In genomic region chr6:157310693-157311092, GRCh38 we compare ENCODE assay signal across 8 cellular contexts. TPM values are rescaled to one million over a fixed set of nuclear protein-coding genes. Genes with fewer than 3 reads are reported as not detected.
DNase-seq lines count a peak whose midpoint lies in the region; ATAC-seq, FAIRE-seq and TF ChIP-seq lines count a peak whose summit lies in the region.
"Not testable (repeated sequence)": the region's sequence is repeated elsewhere in the genome, so short reads cannot be mapped to it uniquely, and the experiment has no call there.

No MANE protein-coding gene starts in this region.

- not testable (repeated sequence) for H3K27me3 ChIP-seq in HCT116 (ENCODE audit: insufficient read depth, low read length); K562 (ENCODE audit: control insufficient read depth in 2 of 2, insufficient read depth in 2 of 2, low read length in 2 of 2); endothelial cell of umbilical vein (ENCODE audit: control insufficient read depth in 2 of 2, insufficient read depth in 2 of 2, low read length in 2 of 2); heart right ventricle; HepG2 (ENCODE audit: control insufficient read depth in 1 of 2, insufficient read depth in 2 of 2, low read length in 2 of 2)

- ATAC-seq in A549 (peak; percentile 33 to 46; a peak in 4 of 6 replicates), HCT116 (0 out of 2 replicates have a peak, but pooled peaks have one; percentile 26), heart right ventricle (peak in 5 of 8 donors; percentile 19 to 67 (median 23)), HepG2 (peak; percentile 42), sciatic nerve (peak; percentile 49)
- ATAC-seq in K562: not testable (repeated sequence)

- in situ Hi-C loops in K562 (cut with MboI): not testable (repeated sequence)
- in situ Hi-C loops in HepG2 (cut with HindIII; ENCODE audit: extremely low pct_ligation_motif_present, low pct_unique_long_range_greater_than_20kb): loop anchor here (10.0 kb wide), 1 partner anchor 354 kb away; no protein-coding TSS in a partner anchor

- RAD21 ChIA-PET in HCT116 (lab: Charles Lee; ENCODE audit: low non-redundant PET in 1 of 2, low total read pairs in 2 of 2, uncharacterized antibody in 2 of 2, unreplicated experiment in 2 of 2): not testable (repeated sequence)

- H3K4me2 ChIP-seq in A549; HCT116 (ENCODE audit: low read length); K562 (ENCODE audit: insufficient read depth, low read length); endothelial cell of umbilical vein (ENCODE audit: insufficient read depth, low read length); HepG2 (ENCODE audit: low read depth, low read length): not testable (repeated sequence)

- not testable (repeated sequence) for TF ChIP-seq RAD21 in A549 (conservative IDR thresholded peaks at IDR 0.05 in 1 of 2, IDR thresholded peaks at IDR 0.05 in 1 of 2); HCT116 (IDR thresholded peaks at IDR 0.05; ENCODE audit: low read depth); K562 (CRISPR knock-in tag; conservative IDR thresholded peaks at IDR 0.05 in 1 of 2, IDR thresholded peaks at IDR 0.05 in 1 of 2); HepG2 (CRISPR knock-in tag; IDR thresholded peaks at IDR 0.05)

- not testable (repeated sequence) for H3K9me1 ChIP-seq in K562 (ENCODE audit: control insufficient read depth, insufficient read depth, low read length); endothelial cell of umbilical vein (replicated peaks; ENCODE audit: control insufficient read depth, extremely low read depth, insufficient read depth, low read length)

- not testable (repeated sequence) for DNase-seq in A549 (ENCODE audit: low read depth in 1 of 2, low spot score in 1 of 2); HCT116 (ENCODE audit: low read depth, low spot score); K562 (ENCODE audit: extremely low read depth in 1 of 4, low spot score in 3 of 4); endothelial cell of umbilical vein (ENCODE audit: low read depth, low spot score); heart right ventricle; HepG2 (ENCODE audit: low spot score); sciatic nerve (ENCODE audit: low spot score); urothelium cell line (ENCODE audit: low spot score)

- H3K9me2 ChIP-seq in HCT116 (ENCODE audit: insufficient read depth): not testable (repeated sequence)

- H3K36me3 ChIP-seq in HCT116 (ENCODE audit: control insufficient read depth in 1 of 2, insufficient read depth in 2 of 2, low read length in 2 of 2) (peaks cover 8 to 22% of the 10 kb centered on the region in 2 experiments; a peak in 3 of 4 replicates), K562 (ENCODE audit: control insufficient read depth, insufficient read depth, low read length) (peaks cover 43% of the 10 kb centered on the region), endothelial cell of umbilical vein (ENCODE audit: control insufficient read depth in 2 of 2, extremely low read depth in 1 of 2, insufficient read depth in 2 of 2, low read length in 2 of 2) (peaks cover 0 to 26% of the 10 kb centered on the region in 2 experiments), heart right ventricle (peaks cover 0 to 30% (median 4%) of the 10 kb centered on the region in 9 donors), HepG2 (replicated peaks in 1 of 2; ENCODE audit: control insufficient read depth in 1 of 2, insufficient read depth in 2 of 2, low read length in 2 of 2) (peaks cover 18 to 35% of the 10 kb centered on the region in 2 experiments)

- H2AFZ ChIP-seq in HCT116 (ENCODE audit: low read depth, low read length, poor library complexity, severe bottlenecking); K562 (ENCODE audit: low read depth, low read length); endothelial cell of umbilical vein (ENCODE audit: low read depth, low read length); HepG2 (ENCODE audit: low read length): not testable (repeated sequence)

- not testable (repeated sequence) for BruUV-seq in HCT116 (replicated peaks; lab: Mats Ljungman, UMichigan); K562 (replicated peaks; lab: Mats Ljungman, UMichigan); endothelial cell of umbilical vein (replicated peaks; lab: Mats Ljungman, UMichigan); HepG2 (replicated peaks; lab: Mats Ljungman, UMichigan)

- not testable (repeated sequence) for H3K9ac ChIP-seq in HCT116 (ENCODE audit: low read length); K562 (ENCODE audit: insufficient read depth in 1 of 2, low read depth in 2 of 2, low read length in 2 of 2); endothelial cell of umbilical vein (replicated peaks; ENCODE audit: extremely low read depth, insufficient read depth, low read length); HepG2 (ENCODE audit: insufficient read depth, low read depth, low read length)

- intact Hi-C loops in HCT116 (cut with micrococcal nuclease) (loop anchor here (10.0 kb wide), 3 partner anchors 634 to 824 kb away; no protein-coding TSS in a partner anchor), K562 (cut with micrococcal nuclease) (loop anchor here (10.0 kb wide), 2 partner anchors 634 to 824 kb away; no protein-coding TSS in a partner anchor), endothelial cell of umbilical vein (cut with micrococcal nuclease) (loop anchor here (10.0 kb wide), 1 partner anchor 754 kb away; no protein-coding TSS in a partner anchor), heart right ventricle (cut with DNase I) (loop anchor here in 6 of 10 donors (5.0 to 10.0 kb wide), 6 partner anchors 264 to 754 kb away; no protein-coding TSS in a partner anchor), sciatic nerve (cut with DNase I) (loop anchor here (10.0 kb wide), 1 partner anchor 354 kb away; no protein-coding TSS in a partner anchor)
- intact Hi-C loops in HepG2 (cut with micrococcal nuclease; ENCODE audit: unreplicated experiment): not testable (repeated sequence)

- not testable (repeated sequence) for H3K4me1 ChIP-seq in A549; HCT116 (ENCODE audit: control insufficient read depth in 1 of 2, insufficient read depth in 2 of 2, low read length in 2 of 2); HepG2 (ENCODE audit: insufficient read depth, low read length)
- H3K4me1 ChIP-seq in K562 (replicated peaks in 1 of 2; ENCODE audit: control insufficient read depth in 2 of 2, insufficient read depth in 2 of 2, low read length in 2 of 2): peaks cover 12 to 15% of the 10 kb centered on the region in 2 experiments
- peaks cover 12% of the 10 kb centered on the region for H3K4me1 ChIP-seq in endothelial cell of umbilical vein (ENCODE audit: control insufficient read depth, extremely low read depth, insufficient read depth, low read length)
- peaks cover 0 to 43% (median 25%) of the 10 kb centered on the region in 9 donors for H3K4me1 ChIP-seq in heart right ventricle

- not testable (repeated sequence) for H3K27ac ChIP-seq in A549; HCT116 (ENCODE audit: low read depth, low read length); K562 (ENCODE audit: extremely low read depth, low read depth, low read length); endothelial cell of umbilical vein (ENCODE audit: insufficient read depth, low read depth, low read length); heart right ventricle; HepG2 (ENCODE audit: extremely low read length, insufficient read depth, low read length)

- H3K79me2 ChIP-seq in HCT116 (ENCODE audit: insufficient read depth, low read length); K562 (ENCODE audit: control insufficient read depth, insufficient read depth, low read length); endothelial cell of umbilical vein (ENCODE audit: control insufficient read depth, insufficient read depth, low read length); HepG2 (ENCODE audit: insufficient read depth, low read length): not testable (repeated sequence)

- FAIRE-seq in A549 (lab: Jason Lieb, UNC): not testable (repeated sequence)
- FAIRE-seq in K562 (lab: Jason Lieb, UNC) (peak; percentile 57), endothelial cell of umbilical vein (lab: Jason Lieb, UNC) (peak; percentile 79), HepG2 (lab: Jason Lieb, UNC) (peak; percentile 37), urothelium cell line (lab: Jason Lieb, UNC) (peak; percentile 95)

- TF ChIP-seq POLR2A in A549 (IDR thresholded peaks at IDR 0.05; ENCODE audit: low read length); HCT116 (IDR thresholded peaks at IDR 0.05; ENCODE audit: borderline replicate concordance, extremely low read depth, insufficient read depth, insufficient read length); K562 (conservative IDR thresholded peaks at IDR 0.05); endothelial cell of umbilical vein (IDR thresholded peaks at IDR 0.05; ENCODE audit: low read depth, low read length): not testable (repeated sequence)
- 0 out of 4 replicates have a peak, but pooled peaks of 1 of the 2 experiments have one; percentile 16 for TF ChIP-seq POLR2A in HepG2 (IDR thresholded peaks at IDR 0.05; ENCODE audit: insufficient read depth in 1 of 2, low read depth in 2 of 2, low read length in 2 of 2)

- 61% methylated on average over 4 of the region's 5 CpGs for WGBS in A549 (ENCODE audit: missing lambda C conversion rate)
- WGBS in K562 (ENCODE audit: insufficient coverage, low coverage, missing lambda C conversion rate): 68% methylated on average over 4 of the region's 5 CpGs
- 81 to 82% methylated on average over 5 of the region's 5 CpGs for WGBS in heart right ventricle, 2 donors
- 83% methylated on average over 5 of the region's 5 CpGs for WGBS in HepG2 (ENCODE audit: low lambda C conversion rate)

- H4K20me1 ChIP-seq in HCT116 (ENCODE audit: insufficient read depth); endothelial cell of umbilical vein (replicated peaks; ENCODE audit: control insufficient read depth, extremely low read depth, insufficient read depth, low read length); HepG2 (ENCODE audit: insufficient read depth, low read length): not testable (repeated sequence)
- peaks cover 17% of the 10 kb centered on the region for H4K20me1 ChIP-seq in K562 (replicated peaks; ENCODE audit: control insufficient read depth, insufficient read depth, low read length)

- POLR2A ChIA-PET in A549 (lab: Yijun Ruan, JAX); HCT116 (lab: Charles Lee); K562 (lab: Yijun Ruan, JAX); endothelial cell of umbilical vein (lab: Charles Lee); HepG2 (lab: Yijun Ruan, JAX): not testable (repeated sequence)

- dilution Hi-C loops in endothelial cell of umbilical vein (cut with MboI; ENCODE audit: extremely low pct_ligation_motif_present, low sequenced_read_pairs): not testable (repeated sequence)

- TF ChIP-seq CTCF in A549 (IDR thresholded peaks at IDR 0.05); HCT116 (IDR thresholded peaks at IDR 0.05 in 2 of 3, conservative IDR thresholded peaks at IDR 0.05 in 1 of 3; ENCODE audit: borderline replicate concordance in 1 of 3, insufficient read depth in 1 of 3, low read depth in 2 of 3, low read length in 2 of 3); K562 (IDR thresholded peaks at IDR 0.05 in 2 of 3, conservative IDR thresholded peaks at IDR 0.05 in 1 of 3; ENCODE audit: insufficient read depth in 2 of 3, low read depth in 1 of 3, low read length in 3 of 3); endothelial cell of umbilical vein (IDR thresholded peaks at IDR 0.05; ENCODE audit: extremely low read depth in 1 of 2, insufficient read depth in 1 of 2, low read depth in 1 of 2, low read length in 2 of 2); heart right ventricle (IDR thresholded peaks at IDR 0.05); HepG2 (CRISPR knock-in tag; IDR thresholded peaks at IDR 0.05): not testable (repeated sequence)

- H3K4me3 ChIP-seq in A549; HCT116 (replicated peaks in 1 of 2; ENCODE audit: low read depth in 1 of 2, low read length in 2 of 2); K562; endothelial cell of umbilical vein (replicated peaks in 1 of 3; ENCODE audit: insufficient read depth in 1 of 3, low read depth in 1 of 3, low read length in 3 of 3); heart right ventricle; HepG2 (replicated peaks in 1 of 3; ENCODE audit: insufficient read depth in 1 of 3, low read depth in 2 of 3, low read length in 3 of 3): not testable (repeated sequence)

- TF ChIP-seq EP300 in A549 (IDR thresholded peaks at IDR 0.05); K562 (IDR thresholded peaks at IDR 0.05; ENCODE audit: low read length); HepG2 (IDR thresholded peaks at IDR 0.05; ENCODE audit: low read depth in 2 of 2, low read length in 2 of 2); HepG2 (CRISPR knock-in tag; IDR thresholded peaks at IDR 0.05; ENCODE audit: borderline replicate concordance): not testable (repeated sequence)

- CTCF ChIA-PET in A549 (lab: Yijun Ruan, JAX); HCT116 (lab: Charles Lee); K562 (lab: Yijun Ruan, JAX; ENCODE audit: low intra/inter-chr PET ratio); endothelial cell of umbilical vein (lab: Charles Lee); HepG2 (lab: Yijun Ruan, JAX; ENCODE audit: low intra/inter-chr PET ratio, low total read pairs): not testable (repeated sequence)

- not testable (repeated sequence) for H3K9me3 ChIP-seq in A549; HCT116 (ENCODE audit: control insufficient read depth in 1 of 2, insufficient read depth in 1 of 2, low read depth in 1 of 2, low read length in 2 of 2); K562 (replicated peaks; ENCODE audit: control insufficient read depth, insufficient read depth, low read depth, low read length); endothelial cell of umbilical vein (replicated peaks; ENCODE audit: control insufficient read depth, insufficient read depth, low read length); heart right ventricle; HepG2 (ENCODE audit: low read length)

RNA-seq across cellular contexts. Expression of gene TMEM242, which starts 12.6 kb away (rescaled TPM):
- polyA plus RNA-seq in A549 (2011; rRNA removed) (5.1 and 7.4 TPM in 2 replicates), A549 (2017; fragmentation: RNase III; extraction: RNeasy Plus Mini Kit Qiagen cat#74134 plus additional on column Dnase treatment) (5.3 to 6.3 TPM (median 5.8 TPM) in 3 replicates), K562 (2011; rRNA removed) (13.1 and 16.5 TPM in 2 replicates), K562 (2014; fragmentation: Illumina TruSeq; extraction: Trizol) (10.7 and 11.4 TPM in 2 replicates), K562 (2014; fragmentation: Nextera tagmentation; extraction: Ambion mirVana) (10 to 100 TPM; 24.3 to 35.3 TPM), K562 (2014; rRNA removed) (20.9 and 23.8 TPM in 2 replicates), endothelial cell of umbilical vein (3.4 and 5.3 TPM in 2 replicates), heart right ventricle (10 to 100 TPM in 1 of 2 donors, 1 to 10 TPM in 1; 8.9 to 14.2 TPM), HepG2 (2011; rRNA removed) (5.6 and 5.7 TPM in 2 replicates)
- 2.7 and 3.3 TPM in 2 replicates for polyA plus RNA-seq in A549 (2012; cell fraction: cytosol; rRNA removed)
- polyA plus RNA-seq in A549 (2012; cell fraction: nucleus; rRNA removed): 1.3 and 2.0 TPM in 2 replicates
- polyA minus RNA-seq in A549 (2011; rRNA and poly(A)+ RNA removed): 1.1 and 2.5 TPM in 2 replicates
- total RNA-seq in HCT116 (2021; ENCODE audit: unreplicated experiment) (11.6 TPM), K562 (2014; rRNA removed) (10.1 and 16.3 TPM in 2 replicates), K562 (2014; rRNA removed; fragmentation: Illumina TruSeq; extraction: Trizol) (14.2 and 15.4 TPM in 2 replicates), K562 (2015; rRNA removed; fragmentation: Illumina TruSeq; extraction: Trizol) (9.0 and 9.5 TPM in 2 replicates), K562 (2021) (17.0 and 18.2 TPM in 2 replicates), endothelial cell of umbilical vein (15.3 and 15.5 TPM in 2 replicates), heart right ventricle (10 to 100 TPM; 12.5 to 18.7 (median 16.7) TPM), HepG2 (2016; rRNA removed; fragmentation: Illumina TruSeq; extraction: Trizol) (6.4 and 11.1 TPM in 2 replicates), sciatic nerve (13.2 TPM)
- 4.0 and 5.2 TPM in 2 replicates for polyA plus RNA-seq in HCT116 (2012)
- total RNA-seq in K562 (2011; cell fraction: chromatin; rRNA removed; ENCODE audit: low replicate concordance): 22.9 and 46.7 TPM in 2 replicates
- total RNA-seq in K562 (2011; cell fraction: nucleolus; rRNA removed): 19.5 and 19.6 TPM in 2 replicates
- 38.3 and 79.8 TPM in 2 replicates for total RNA-seq in K562 (2011; cell fraction: nucleoplasm; rRNA removed)
- polyA plus RNA-seq in K562 (2011; cell fraction: cytosol; rRNA removed): 3.9 and 6.4 TPM in 2 replicates
- polyA plus RNA-seq in K562 (2011; cell fraction: nucleus; rRNA removed): 5.9 and 7.9 TPM in 2 replicates
- polyA plus RNA-seq in K562 (2012): 10.4 and 13.3 TPM in 2 replicates
- polyA minus RNA-seq in K562 (2011; rRNA and poly(A)+ RNA removed): 6.4 and 7.7 TPM in 2 replicates
- polyA minus RNA-seq in K562 (2011; cell fraction: cytosol; rRNA and poly(A)+ RNA removed): 1.6 and 2.5 TPM in 2 replicates
- polyA minus RNA-seq in K562 (2011; cell fraction: nucleus; rRNA and poly(A)+ RNA removed): 7.5 and 10.7 TPM in 2 replicates
- polyA plus RNA-seq in endothelial cell of umbilical vein (2011; cell fraction: cytosol; rRNA removed): 7.4 TPM in 2 replicates
- 5.9 and 8.9 TPM in 2 replicates for polyA plus RNA-seq in endothelial cell of umbilical vein (2011; cell fraction: nucleus; rRNA removed)
- polyA plus RNA-seq in endothelial cell of umbilical vein (2012): 8.0 and 10.3 TPM in 2 replicates
- 5.8 and 6.6 TPM in 2 replicates for polyA minus RNA-seq in endothelial cell of umbilical vein
- 1.5 TPM for polyA minus RNA-seq in endothelial cell of umbilical vein (2011; cell fraction: cytosol; rRNA and poly(A)+ RNA removed)
- 6.4 and 11.2 TPM in 2 replicates for polyA minus RNA-seq in endothelial cell of umbilical vein (2011; cell fraction: nucleus; rRNA and poly(A)+ RNA removed)
- total RNA-seq in HepG2 (2016; cell fraction: cytosol; rRNA removed; fragmentation: Illumina TruSeq; extraction: Trizol; ENCODE audit: low read depth): 0.91 and 1.3 TPM in 2 replicates
- total RNA-seq in HepG2 (2016; cell fraction: insoluble cytoplasmic fraction; rRNA removed; fragmentation: Illumina TruSeq; extraction: Trizol): 5.9 and 10.4 TPM in 2 replicates
- total RNA-seq in HepG2 (2016; cell fraction: membrane; rRNA removed; fragmentation: Illumina TruSeq; extraction: Trizol): 3.0 and 3.2 TPM in 2 replicates
- 14.8 and 18.0 TPM in 2 replicates for total RNA-seq in HepG2 (2016; cell fraction: nucleus; rRNA removed; fragmentation: Illumina TruSeq; extraction: Trizol)
- polyA plus RNA-seq in HepG2 (2011; cell fraction: cytosol; rRNA removed): 2.8 and 4.4 TPM in 2 replicates
- polyA plus RNA-seq in HepG2 (2011; cell fraction: nucleus; rRNA removed): 5.2 and 5.7 TPM in 2 replicates
- 8.0 and 9.3 TPM in 2 replicates for polyA plus RNA-seq in HepG2 (2012)
- 1.8 TPM in 2 replicates for polyA plus RNA-seq in HepG2 (2016; cell fraction: cytosol; fragmentation: Illumina TruSeq; extraction: Trizol; ENCODE audit: low read depth)
- 5.5 and 5.8 TPM in 2 replicates for polyA plus RNA-seq in HepG2 (2016; cell fraction: insoluble cytoplasmic fraction; fragmentation: Illumina TruSeq; extraction: Trizol; ENCODE audit: low read depth)
- polyA plus RNA-seq in HepG2 (2016; cell fraction: membrane; fragmentation: Illumina TruSeq; extraction: Trizol; ENCODE audit: low read depth): 2.5 and 2.6 TPM in 2 replicates
- polyA plus RNA-seq in HepG2 (2016; cell fraction: nucleus; fragmentation: Illumina TruSeq; extraction: Trizol; ENCODE audit: insufficient read depth, low read depth): 12.7 and 12.8 TPM in 2 replicates
- polyA minus RNA-seq in HepG2 (2011; rRNA and poly(A)+ RNA removed; ENCODE audit: low replicate concordance): 2.1 and 2.2 TPM in 2 replicates
- polyA minus RNA-seq in HepG2 (2011; cell fraction: cytosol; rRNA and poly(A)+ RNA removed): 1.1 TPM in 2 replicates
- 21.8 and 23.6 TPM in 2 replicates for polyA minus RNA-seq in HepG2 (2011; cell fraction: nucleus; rRNA and poly(A)+ RNA removed)
